In the genomic region with DNA sequence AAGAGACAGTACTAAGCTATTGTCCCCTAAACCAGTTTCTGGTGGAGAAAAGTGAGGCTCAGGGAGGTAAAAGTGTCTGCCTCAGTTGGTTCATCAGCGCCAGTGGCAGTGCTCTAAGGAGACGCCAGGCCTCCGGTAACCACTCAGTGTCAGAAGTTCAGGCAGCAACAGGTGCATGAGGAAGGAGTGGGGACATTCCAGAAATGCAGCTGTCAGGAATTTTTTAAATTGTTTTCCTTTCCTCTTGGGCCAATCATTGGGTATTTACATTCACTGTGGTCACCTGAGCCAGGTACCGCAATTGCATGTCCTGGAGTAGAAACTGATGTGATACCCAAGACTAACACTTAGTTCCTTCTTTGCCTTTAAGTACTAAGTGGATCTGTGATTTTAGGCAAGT, we compare ENCODE assay signal across 20 cellular contexts. TPM values are rescaled to one million over a fixed set of nuclear protein-coding genes. Genes with fewer than 3 reads are reported as not detected.
DNase-seq lines count a peak whose midpoint lies in the region; ATAC-seq and TF ChIP-seq lines count a peak whose summit lies in the region.
"Had no signal": no experiment of that assay in that cellular context is flagged by ENCODE, and none has a peak within 500 bp of the region (broad histone marks: within the 10 kb centered on the region; RNA-seq: fewer than 3 reads in every experiment).

No MANE protein-coding gene starts in this region.

- no peak overlapping the region for H2BK120ac ChIP-seq in H9 (ENCODE audit: low read depth, low read length, poor library complexity, severe bottlenecking)

- H3K4me3 Mint-ChIP-seq in H9, result no peak overlapping the region
- H3K4me3 Mint-ChIP-seq: activated CD4-positive, alpha-beta T cell treated with anti-CD3 and anti-CD28 coated beads for 36 hours; activated naive CD4-positive, alpha-beta T cell treated with anti-CD3 and anti-CD28 coated beads, Interleukin-2, amount 50 U/mL, for 24 hours; CD4-positive, alpha-beta memory T cell; dendritic cell treated with granulocyte-macrophage colony-stimulating factor and Interleukin-4, amounts not matched to agents 40 ng/mL and 50 ng/mL, for 4 days; neural progenitor cell had no signal

- TF ChIP-seq CTCF in H9 (conservative IDR thresholded peaks at IDR 0.05), result no peak
- no peak for TF ChIP-seq CTCF in stomach (IDR thresholded peaks at IDR 0.05)
- TF ChIP-seq CTCF in osteoblast (IDR thresholded peaks at IDR 0.05; ENCODE audit: extremely low read depth, low read depth, low read length), result no peak

- H3K9me3 Mint-ChIP-seq in H9, result no peaks in the 10 kb centered on the region
- H3K9me3 Mint-ChIP-seq: dendritic cell treated with granulocyte-macrophage colony-stimulating factor and Interleukin-4, amounts not matched to agents 40 ng/mL and 50 ng/mL, for 4 days; neural progenitor cell had no signal

- no peak overlapping the region for H3K56ac ChIP-seq in H9 (ENCODE audit: insufficient read length, low read depth, low read length)

- H3K4me1 Mint-ChIP-seq in H9, result peaks cover 26 to 30% of the 10 kb centered on the region in 2 experiments
- H3K4me1 Mint-ChIP-seq: neural progenitor cell had no signal

- no peak for TF ChIP-seq POLR2A in stomach (IDR thresholded peaks at IDR 0.05)

- H3K27me3 ChIP-seq in H9 (ENCODE audit: insufficient read depth, low read length) (no peaks in the 10 kb centered on the region), stomach (no peaks in the 10 kb centered on the region), osteoblast (ENCODE audit: insufficient read depth, low read length) (no peaks in the 10 kb centered on the region)
- H3K27me3 ChIP-seq: neural progenitor cell had no signal

- no peak overlapping the region for H3K4ac ChIP-seq in H9 (ENCODE audit: low read depth, low read length)

- H3K27ac ChIP-seq in H9 (ENCODE audit: insufficient read length, low read depth, low read length), result no peak overlapping the region
- peak overlapping the region in 1 of 5 donors; percentile 26 for H3K27ac ChIP-seq in stomach
- H3K27ac ChIP-seq in osteoblast (ENCODE audit: low read depth, low read length), result no peak overlapping the region
- H3K27ac ChIP-seq: neural progenitor cell, prostate gland had no signal

- H3K14ac ChIP-seq in H9 (ENCODE audit: insufficient read depth, low read length), result no peak overlapping the region

- H2AFZ ChIP-seq in H9 (ENCODE audit: low read length) (no peak overlapping the region), osteoblast (ENCODE audit: low read length) (no peak overlapping the region)
- H2AFZ ChIP-seq: neural progenitor cell had no signal

- peak overlapping the region in 1 of 3 experiments; percentile 85; a peak in 2 of 7 replicates for H3K27ac Mint-ChIP-seq in H9
- H3K27ac Mint-ChIP-seq: activated CD4-positive, alpha-beta T cell treated with anti-CD3 and anti-CD28 coated beads for 36 hours; dendritic cell treated with granulocyte-macrophage colony-stimulating factor and Interleukin-4, amounts not matched to agents 40 ng/mL and 50 ng/mL, for 4 days; neural progenitor cell had no signal

- no peak overlapping the region for H2BK20ac ChIP-seq in H9 (ENCODE audit: low read depth, low read length, poor library complexity, severe bottlenecking)

- no peak overlapping the region for H3K23ac ChIP-seq in H9 (ENCODE audit: insufficient read length, low read depth, low read length)

- no peak for ATAC-seq in HG03139 (IDR thresholded peaks at IDR 0.05; ENCODE audit: unreplicated experiment)
- no peak for ATAC-seq in HG02884 (IDR thresholded peaks at IDR 0.05; ENCODE audit: unreplicated experiment)
- ATAC-seq: activated CD4-positive, alpha-beta T cell treated with anti-CD3 and anti-CD28 coated beads for 36 hours had no signal

- H4K20me1 ChIP-seq in H9 (ENCODE audit: control insufficient read depth, insufficient read depth, insufficient read length) (no peaks in the 10 kb centered on the region), osteoblast (ENCODE audit: insufficient read depth, low read length) (no peaks in the 10 kb centered on the region)

- no peaks in the 10 kb centered on the region for H3K23me2 ChIP-seq in H9 (ENCODE audit: insufficient read length, low read depth, low read length, poor library complexity, severe bottlenecking)

- TF ChIP-seq EP300 in stomach (IDR thresholded peaks at IDR 0.05), result no peak

- H3K4me2 ChIP-seq in H9 (ENCODE audit: insufficient read depth, insufficient read length, low read length) (peak overlapping the region; percentile 16), osteoblast (ENCODE audit: insufficient read depth, low read length) (no peak overlapping the region)
- H3K4me2 ChIP-seq: neural progenitor cell had no signal

- intact Hi-C loops in stomach (cut with DNase I; ENCODE audit: low total_unique reads), result no loop called here

- H4K5ac ChIP-seq in H9 (ENCODE audit: insufficient read length, low read depth, low read length), result no peak overlapping the region

- H2BK12ac ChIP-seq in H9 (ENCODE audit: insufficient read length, low read depth, low read length), result no peak overlapping the region

- H3K9me3 ChIP-seq in H9 (ENCODE audit: control insufficient read depth, low read depth, low read length) (no peaks in the 10 kb centered on the region), stomach (no peaks in the 10 kb centered on the region), osteoblast (ENCODE audit: low read depth, low read length) (no peaks in the 10 kb centered on the region)
- H3K9me3 ChIP-seq: prostate gland had no signal

- no peak overlapping the region for H3K4me3 ChIP-seq in stomach
- H3K4me3 ChIP-seq in osteoblast (ENCODE audit: insufficient read depth, low read length), result no peak overlapping the region
- H3K4me3 ChIP-seq: neural progenitor cell, prostate gland had no signal

- H3K79me1 ChIP-seq in H9 (ENCODE audit: insufficient read depth, low read depth, low read length, poor library complexity, severe bottlenecking), result no peaks in the 10 kb centered on the region

- H4K8ac ChIP-seq in H9 (replicated peaks; ENCODE audit: insufficient read length, low read depth, low read length), result no peak overlapping the region

- H3K27me3 Mint-ChIP-seq in H9 (ENCODE audit: low read depth), result no peaks in the 10 kb centered on the region; the same call in 1 of the 2 replicates
- H3K27me3 Mint-ChIP-seq: activated CD4-positive, alpha-beta T cell treated with anti-CD3 and anti-CD28 coated beads for 36 hours; activated naive CD4-positive, alpha-beta T cell treated with anti-CD3 and anti-CD28 coated beads, Interleukin-2, amount 50 U/mL, for 24 hours; CD4-positive, alpha-beta memory T cell; dendritic cell treated with granulocyte-macrophage colony-stimulating factor and Interleukin-4, amounts not matched to agents 40 ng/mL and 50 ng/mL, for 4 days had no signal

- no peak overlapping the region for H3T11ph ChIP-seq in H9 (ENCODE audit: low read length)

- H4K91ac ChIP-seq in H9 (ENCODE audit: insufficient read length, low read depth, low read length), result no peak overlapping the region

- no peak overlapping the region for H3K18ac ChIP-seq in H9 (ENCODE audit: insufficient read length, low read depth, low read length)

- H3K9ac ChIP-seq in H9 (ENCODE audit: extremely low read depth, insufficient read length, low read length), result no peak overlapping the region
- H3K9ac ChIP-seq: neural progenitor cell had no signal

- WGBS in H9 (ENCODE audit: extremely low coverage, insufficient read length, low lambda C conversion rate), result no CpG with 5 or more reads among the region's 4 CpGs
- WGBS in stomach, 5 donors, result 42 to 63% (median 55%) methylated on average over 4 of the region's 4 CpGs

- H3K36me3 Mint-ChIP-seq in H9 (ENCODE audit: insufficient read depth in 1 of 3, low read depth in 3 of 3), result no peaks in the 10 kb centered on the region
- H3K36me3 Mint-ChIP-seq: activated naive CD4-positive, alpha-beta T cell treated with anti-CD3 and anti-CD28 coated beads, Interleukin-2, amount 50 U/mL, for 24 hours; neural progenitor cell had no signal

- H3K4me1 ChIP-seq in H9 (ENCODE audit: insufficient read depth, low read length) (peaks cover 11% of the 10 kb centered on the region; the same call in 1 of the 2 replicates), stomach (peaks cover 0 to 23% (median 7%) of the 10 kb centered on the region in 4 donors), osteoblast (ENCODE audit: insufficient read depth, low read length) (no peaks in the 10 kb centered on the region)
- H3K4me1 ChIP-seq: neural progenitor cell, prostate gland had no signal

- peak; percentile 54 for DNase-seq in H9
- peak; percentile 58 for DNase-seq in SW480 (ENCODE audit: low spot score)
- peak; percentile 55 for DNase-seq in kidney tubule cell (ENCODE audit: low spot score)
- DNase-seq in stomach, result peak; percentile 34
- DNase-seq in osteoblast (ENCODE audit: insufficient read length, low spot score, missing footprints), result no peak
- DNase-seq: activated CD4-positive, alpha-beta T cell treated with anti-CD3 and anti-CD28 coated beads for 36 hours; anterior cingulate cortex; CD4-positive, alpha-beta memory T cell; IMR-90; NCI-H2171 treated with DMSO at 0.1 percent for 48 hours; NCI-H69; Right ventricle myocardium superior; SW 1271 had no signal

- H2BK15ac ChIP-seq in H9 (ENCODE audit: low read depth, low read length), result no peak overlapping the region

- no peak overlapping the region for H2AK5ac ChIP-seq in H9 (ENCODE audit: insufficient read length, low read length)

- H3K36me3 ChIP-seq in stomach (no peaks in the 10 kb centered on the region), osteoblast (ENCODE audit: insufficient read depth, low read length) (no peaks in the 10 kb centered on the region)
- H3K36me3 ChIP-seq: neural progenitor cell, prostate gland had no signal

- H3K79me2 ChIP-seq in H9 (ENCODE audit: insufficient read depth, low read length), result no peaks in the 10 kb centered on the region
- H3K79me2 ChIP-seq in osteoblast (ENCODE audit: insufficient read depth, low read length), result no peaks in the 10 kb centered on the region

- no peak overlapping the region for H2BK5ac ChIP-seq in H9 (ENCODE audit: insufficient read length, low read length)

RNA-seq across cellular contexts. Expression of gene HS3ST1, which starts 40.2 kb away (rescaled TPM):
- total RNA-seq in H9 (2021) (0.04 and 0.20 TPM in 2 replicates), stomach (100 to 1,000 TPM in 1 of 5 donors, 1 to 10 TPM in 2, under 1 TPM in 1, not detected in 1; 0.58 to 123 (median 2.7) TPM), osteoblast (under 0.01 TPM in 2 replicates)
- polyA plus RNA-seq in stomach, result 1 to 10 TPM; 2.9 to 7.8 (median 4.1) TPM
- total RNA-seq: activated CD4-positive, alpha-beta T cell treated with anti-CD3 and anti-CD28 coated beads for 36 hours; IMR-90; M059J had no signal
- polyA plus RNA-seq: CD4-positive, alpha-beta memory T cell had no signal
